Comparison of ENCODE assay signal across 24 cellular contexts in the genomic region with DNA sequence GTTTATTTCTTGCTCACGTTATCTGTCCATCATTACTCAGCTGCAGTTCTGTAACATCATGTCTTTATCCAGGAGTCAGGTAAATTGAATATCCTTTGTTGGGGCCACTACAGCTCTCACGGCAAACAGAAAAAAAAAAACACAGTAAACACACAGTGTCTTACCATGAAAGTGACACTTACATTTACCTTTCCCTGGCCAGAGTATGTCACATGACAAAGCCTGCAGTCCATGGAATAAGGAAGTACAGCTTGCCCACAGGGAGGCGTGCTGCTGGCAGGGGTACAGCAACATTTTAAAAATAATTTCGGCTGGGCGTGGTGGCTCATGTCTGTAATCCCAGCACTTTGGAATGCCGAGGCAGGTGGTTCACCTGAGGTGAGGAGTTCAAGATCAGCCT.
A peak's percentile ranks its signal among the peaks of the same experiment; 100 is the strongest.
DNase-seq lines count a peak whose midpoint lies in the region; ATAC-seq and TF ChIP-seq lines count a peak whose summit lies in the region.
"Had no signal": no experiment of that assay in that cellular context is flagged by ENCODE, and none has a peak within 500 bp of the region (broad histone marks: within the 10 kb centered on the region; RNA-seq: fewer than 3 reads in every experiment).

No MANE protein-coding gene starts in this region.

- H3K9ac ChIP-seq in HUES64 (ENCODE audit: low read depth, low read length) (no peak overlapping the region), endodermal cell (ENCODE audit: extremely low read depth, low read length, poor library complexity, severe bottlenecking) (no peak overlapping the region), trophoblast cell (ENCODE audit: low read length) (no peak overlapping the region)
- H3K9ac ChIP-seq: BLaER1, GM23248 had no signal

- no peak for TF ChIP-seq POLR2A in vagina (IDR thresholded peaks at IDR 0.05)

- no peak overlapping the region for H2AFZ ChIP-seq in trophoblast cell (ENCODE audit: insufficient read depth, low read length, poor library complexity)
- H2AFZ ChIP-seq: GM23248 had no signal

- peak overlapping the region; percentile 7 for H3K4me2 ChIP-seq in trophoblast cell (ENCODE audit: low read length)
- H3K4me2 ChIP-seq: BLaER1 had no signal

- no peaks in the 10 kb centered on the region for H3K27me3 ChIP-seq in HUES64 (ENCODE audit: insufficient read depth, low read length)
- no peaks in the 10 kb centered on the region for H3K27me3 ChIP-seq in endodermal cell (ENCODE audit: control insufficient read depth, insufficient read depth, low read length, poor library complexity, severe bottlenecking)
- H3K27me3 ChIP-seq in trophoblast cell (ENCODE audit: insufficient read depth, low read length) = no peaks in the 10 kb centered on the region
- H3K27me3 ChIP-seq in vagina = no peaks in the 10 kb centered on the region
- H3K27me3 ChIP-seq: BLaER1 had no signal

- no peaks in the 10 kb centered on the region for H3K79me1 ChIP-seq in trophoblast cell (ENCODE audit: low read length)

- H3K14ac ChIP-seq in trophoblast cell (ENCODE audit: low read length) = no peak overlapping the region

- peaks cover 19% of the 10 kb centered on the region for H3K27me3 Mint-ChIP-seq in endodermal cell (ENCODE audit: insufficient read depth)

- no peak overlapping the region for H2AK5ac ChIP-seq in trophoblast cell (ENCODE audit: low read length)

- intact Hi-C loops in vagina (cut with DNase I) (no loop called here), Right ventricle myocardium inferior (cut with DNase I) (no loop called here)

- no peak overlapping the region for H2BK5ac ChIP-seq in trophoblast cell (ENCODE audit: low read depth, low read length, poor library complexity)

- ATAC-seq in Right ventricle myocardium inferior = no peak
- ATAC-seq: HepG2 had no signal

- DNase-seq in NCI-H510A treated with DMSO at 0.1 percent for 48 hours (lab: John Stamatoyannopoulos, UW) (peak; percentile 8), NCI-H510A (lab: John Stamatoyannopoulos, UW) (no peak), endodermal cell (no peak), trophoblast cell (peak; percentile 14 to 61), vagina (ENCODE audit: extremely low spot score in 2 of 2) (no peak), NCI-H1930 (lab: John Stamatoyannopoulos, UW) (no peak), Right ventricle myocardium inferior (ENCODE audit: missing footprints) (no peak)
- DNase-seq: CD4-positive, alpha-beta T cell; DMS53; GM23248; HCEC 1CT; Kasumi-1; NCI-H1092; NCI-H1417 treated with DMSO at 0.1 percent for 48 hours; NCI-H1694 treated with DMSO at 0.1 percent for 48 hours; NCI-H2107; NCI-H526; RPMI8226; SHP77; T-helper 1 cell had no signal

- 84% methylated on average over 6 of the region's 6 CpGs for WGBS in HUES64
- 81 to 88% methylated on average over 3 to 6 of the region's 6 CpGs for WGBS in endodermal cell (ENCODE audit: insufficient coverage in 1 of 2, insufficient read length in 1 of 2), 2 experiments
- WGBS in trophoblast cell (ENCODE audit: extremely low coverage, insufficient coverage, insufficient read length) = no CpG with 5 or more reads among the region's 6 CpGs

- H3K9me3 ChIP-seq in HUES64 (ENCODE audit: insufficient read depth, low read depth, low read length) (no peaks in the 10 kb centered on the region), endodermal cell (ENCODE audit: control insufficient read depth, low read length) (peaks cover 8% of the 10 kb centered on the region), trophoblast cell (ENCODE audit: insufficient read depth, low read depth, low read length) (no peaks in the 10 kb centered on the region), vagina (no peaks in the 10 kb centered on the region)
- H3K9me3 ChIP-seq: BLaER1 had no signal

- H3K79me2 ChIP-seq in trophoblast cell (ENCODE audit: control insufficient read depth, insufficient read depth, low read length, poor library complexity) = no peaks in the 10 kb centered on the region

- no peak overlapping the region for H2BK120ac ChIP-seq in trophoblast cell (ENCODE audit: insufficient read depth, low read length, poor library complexity)

- TF ChIP-seq CTCF in endodermal cell (conservative IDR thresholded peaks at IDR 0.05) (no peak), vagina (IDR thresholded peaks at IDR 0.05) (no peak)

- peaks cover 27% of the 10 kb centered on the region for H3K9me3 Mint-ChIP-seq in endodermal cell

- no peak overlapping the region for H3K4me3 Mint-ChIP-seq in endodermal cell
- H3K4me3 Mint-ChIP-seq: CD4-positive, alpha-beta T cell had no signal

- H4K12ac ChIP-seq in trophoblast cell (ENCODE audit: low read depth, low read length) = no peak overlapping the region

- peaks cover 30% of the 10 kb centered on the region for H3K4me1 Mint-ChIP-seq in endodermal cell

- H3K36me3 ChIP-seq in HUES64 (ENCODE audit: insufficient read depth, low read length) = no peaks in the 10 kb centered on the region
- H3K36me3 ChIP-seq in endodermal cell (ENCODE audit: control insufficient read depth, insufficient read depth, low read length) = no peaks in the 10 kb centered on the region
- H3K36me3 ChIP-seq in trophoblast cell (ENCODE audit: control insufficient read depth in 1 of 2, insufficient read depth in 2 of 2, low read length in 2 of 2) = no peaks in the 10 kb centered on the region
- no peaks in the 10 kb centered on the region for H3K36me3 ChIP-seq in vagina
- H3K36me3 ChIP-seq: BLaER1 had no signal

- H3K23ac ChIP-seq in trophoblast cell (ENCODE audit: low read length) = no peak overlapping the region

- no peak overlapping the region for H3K18ac ChIP-seq in trophoblast cell (ENCODE audit: low read length)

- peak overlapping the region; percentile 19 for H3K27ac Mint-ChIP-seq in endodermal cell
- H3K27ac Mint-ChIP-seq: CD4-positive, alpha-beta T cell had no signal

- no peak overlapping the region for H4K91ac ChIP-seq in trophoblast cell (ENCODE audit: low read depth, low read length)

- peaks cover 30% of the 10 kb centered on the region for H3K4me1 ChIP-seq in HUES64 (ENCODE audit: insufficient read depth, low read length)
- peaks cover 8% of the 10 kb centered on the region for H3K4me1 ChIP-seq in endodermal cell (ENCODE audit: control insufficient read depth, insufficient read depth, low read length)
- H3K4me1 ChIP-seq in trophoblast cell (ENCODE audit: control insufficient read depth in 1 of 2, insufficient read depth in 2 of 2, low read length in 2 of 2) = no peaks in the 10 kb centered on the region
- H3K4me1 ChIP-seq in vagina = no peaks in the 10 kb centered on the region
- H3K4me1 ChIP-seq: BLaER1 had no signal

- no peak overlapping the region for H4K8ac ChIP-seq in trophoblast cell (ENCODE audit: low read depth, low read length)

- no peak overlapping the region for H2BK12ac ChIP-seq in trophoblast cell (ENCODE audit: low read length)

- no peak overlapping the region for H3K4ac ChIP-seq in trophoblast cell (ENCODE audit: low read depth, low read length)

- no peak overlapping the region for H3K4me3 ChIP-seq in HUES64 (ENCODE audit: low read length)
- no peak overlapping the region for H3K4me3 ChIP-seq in endodermal cell (ENCODE audit: low read length)
- H3K4me3 ChIP-seq in trophoblast cell (ENCODE audit: low read depth, low read length) = no peak overlapping the region
- no peak overlapping the region for H3K4me3 ChIP-seq in vagina
- H3K4me3 ChIP-seq: BLaER1, GM23248 had no signal

- peaks cover 2% of the 10 kb centered on the region for H3K36me3 Mint-ChIP-seq in endodermal cell (ENCODE audit: low read depth)

- H3K27ac ChIP-seq in HUES64 (ENCODE audit: low read depth, low read length) (peak overlapping the region; percentile 43; the same call in 1 of the 2 replicates), endodermal cell (ENCODE audit: low read depth, low read length) (no peak overlapping the region), trophoblast cell (ENCODE audit: low read depth, low read length) (no peak overlapping the region), vagina (no peak overlapping the region)
- H3K27ac ChIP-seq: BLaER1, GM23248, HL-60 had no signal

Comparison
In these comparisons a context has a peak if more than half of its experiments do, and no peak if none do; other contexts are left out.
1. DNase-seq: peak in NCI-H510A treated with DMSO at 0.1 percent for 48 hours (single experiment) and trophoblast cell (2 of 2); none in NCI-H510A (single experiment), endodermal cell (single experiment), vagina (0 of 2), NCI-H1930 (0 of 2) and Right ventricle myocardium inferior (single experiment).